In genomic region chr14:100679170-100679569, GRCh38 we compare ENCODE assay signal across 1 cellular context.
TF ChIP-seq lines count a peak whose summit lies in the region.

No MANE protein-coding gene starts in this region.

TF ChIP-seq in K562, 482 proteins besides CTCF, POLR2A, EP300 and RAD21:
- TF ChIP-seq RBM25 (IDR thresholded peaks at IDR 0.05; ENCODE audit: low read depth, low read length, severe bottlenecking) (peak; percentile 80), BCOR (IDR thresholded peaks at IDR 0.05) (peak; percentile 70), NR3C1 (CRISPR knock-in tag; IDR thresholded peaks at IDR 0.05) (no peak), CBFA2T3 (IDR thresholded peaks at IDR 0.05) (no peak), KDM1A (IDR thresholded peaks at IDR 0.05) (peak in 1 of 2 experiments; percentile 20; a peak in 1 of 4 replicates)
- TF ChIP-seq, protein P1, sequence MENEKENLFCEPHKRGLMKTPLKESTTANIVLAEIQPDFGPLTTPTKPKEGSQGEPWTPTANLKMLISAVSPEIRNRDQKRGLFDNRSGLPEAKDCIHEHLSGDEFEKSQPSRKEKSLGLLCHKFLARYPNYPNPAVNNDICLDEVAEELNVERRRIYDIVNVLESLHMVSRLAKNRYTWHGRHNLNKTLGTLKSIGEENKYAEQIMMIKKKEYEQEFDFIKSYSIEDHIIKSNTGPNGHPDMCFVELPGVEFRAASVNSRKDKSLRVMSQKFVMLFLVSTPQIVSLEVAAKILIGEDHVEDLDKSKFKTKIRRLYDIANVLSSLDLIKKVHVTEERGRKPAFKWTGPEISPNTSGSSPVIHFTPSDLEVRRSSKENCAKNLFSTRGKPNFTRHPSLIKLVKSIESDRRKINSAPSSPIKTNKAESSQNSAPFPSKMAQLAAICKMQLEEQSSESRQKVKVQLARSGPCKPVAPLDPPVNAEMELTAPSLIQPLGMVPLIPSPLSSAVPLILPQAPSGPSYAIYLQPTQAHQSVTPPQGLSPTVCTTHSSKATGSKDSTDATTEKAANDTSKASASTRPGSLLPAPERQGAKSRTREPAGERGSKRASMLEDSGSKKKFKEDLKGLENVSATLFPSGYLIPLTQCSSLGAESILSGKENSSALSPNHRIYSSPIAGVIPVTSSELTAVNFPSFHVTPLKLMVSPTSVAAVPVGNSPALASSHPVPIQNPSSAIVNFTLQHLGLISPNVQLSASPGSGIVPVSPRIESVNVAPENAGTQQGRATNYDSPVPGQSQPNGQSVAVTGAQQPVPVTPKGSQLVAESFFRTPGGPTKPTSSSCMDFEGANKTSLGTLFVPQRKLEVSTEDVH (IDR thresholded peaks at IDR 0.05; ENCODE audit: low read depth, partially characterized antibody): no peak
